In the genomic region with DNA sequence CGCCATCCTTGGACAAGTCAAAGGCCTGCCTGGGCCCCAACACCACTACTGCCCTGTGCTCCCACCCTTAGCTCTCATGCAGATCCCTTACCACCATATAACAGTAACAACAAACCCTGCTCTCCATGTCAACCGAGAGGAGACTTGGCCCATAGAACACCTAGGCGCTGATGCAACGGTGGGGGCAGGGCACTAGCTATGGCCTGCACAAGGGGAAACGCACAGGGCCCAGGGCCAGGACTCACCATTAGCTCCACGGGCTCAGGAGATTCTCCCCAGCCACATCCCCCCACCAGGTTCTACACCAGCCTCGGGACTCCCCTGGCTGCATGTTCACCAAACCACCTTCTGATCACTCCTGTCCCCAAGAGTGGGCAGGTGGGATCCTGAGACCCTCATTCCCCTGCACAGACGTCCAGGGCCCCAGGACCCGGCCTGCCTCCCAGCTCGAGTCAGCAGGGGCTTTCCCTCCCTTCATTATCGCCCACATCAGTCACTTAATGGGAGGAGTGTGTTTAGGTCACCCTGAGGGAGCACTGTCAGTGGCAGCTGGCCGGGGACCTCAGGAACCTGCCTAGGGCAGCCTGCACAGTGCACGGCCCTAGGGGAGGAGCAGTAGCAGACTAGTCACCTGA, we compare ENCODE assay signal across 15 cellular contexts.
"Had no signal": no experiment of that assay in that cellular context is flagged by ENCODE, and none has a peak within 500 bp of the region (broad histone marks: within the 10 kb centered on the region; RNA-seq: fewer than 3 reads in every experiment).

No MANE protein-coding gene starts in this region.

- H3K27ac ChIP-seq: ascending aorta, neutrophil, thoracic aorta, upper lobe of right lung, WERI-Rb-1 had no signal

- ATAC-seq: activated T-cell treated with anti-CD3 and anti-CD28 coated beads, Interleukin-2, amount 50 U/mL, for 4 hours; natural killer cell; upper lobe of right lung had no signal

- H3K4me1 ChIP-seq: ascending aorta, upper lobe of right lung had no signal

- H3K27me3 ChIP-seq: ascending aorta, neutrophil, upper lobe of right lung had no signal

- H3K4me3 Mint-ChIP-seq: activated naive CD4-positive, alpha-beta T cell treated with anti-CD3 and anti-CD28 coated beads, Interleukin-2, amount 10 ng/mL, durations not matched to agents 7 days and 5 days; activated T-cell treated with anti-CD3 and anti-CD28 coated beads, Interleukin-2, amount 50 U/mL, for 4 hours; natural killer cell had no signal

- H3K4me1 Mint-ChIP-seq: activated naive CD4-positive, alpha-beta T cell treated with anti-CD3 and anti-CD28 coated beads, Interleukin-2, amount 10 ng/mL, durations not matched to agents 7 days and 5 days had no signal

- H3K4me3 ChIP-seq: ascending aorta, thoracic aorta, upper lobe of right lung had no signal

- H3K27ac Mint-ChIP-seq: activated naive CD4-positive, alpha-beta T cell treated with anti-CD3 and anti-CD28 coated beads, Interleukin-2, amount 10 ng/mL, durations not matched to agents 7 days and 5 days; natural killer cell had no signal

- H3K27me3 Mint-ChIP-seq: activated naive CD4-positive, alpha-beta T cell treated with anti-CD3 and anti-CD28 coated beads, Interleukin-2, amount 10 ng/mL, durations not matched to agents 7 days and 5 days had no signal

- DNase-seq: activated CD4-positive, alpha-beta T cell treated with anti-CD3 and anti-CD28 coated beads for 1 hour; activated effector memory CD4-positive, alpha-beta T cell treated with Interleukin-2 at 50 U/mL for 16 hours; activated naive CD4-positive, alpha-beta T cell treated with anti-CD3 and anti-CD28 coated beads, Interleukin-2, amount 10 ng/mL, durations not matched to agents 7 days and 5 days; activated T-cell treated with anti-CD3 and anti-CD28 coated beads, Interleukin-2, amount 50 U/mL, for 4 hours; cerebellar nuclear complex; effector memory CD4-positive, alpha-beta T cell; natural killer cell; retina; stimulated activated CD4-positive, alpha-beta T cell treated with anti-CD3 and anti-CD28 coated beads, Interleukin-2, amount 100 ng/mL, for 24 hours; T-helper 2 cell; upper lobe of right lung; WERI-Rb-1 had no signal
